Comparison of ENCODE assay signal across 8 cellular contexts in genomic region chr4:184474261-184475095, GRCh38. TPM values are rescaled to one million over a fixed set of nuclear protein-coding genes. Genes with fewer than 3 reads are reported as not detected.
DNase-seq lines count a peak whose midpoint lies in the region; ATAC-seq, FAIRE-seq and TF ChIP-seq lines count a peak whose summit lies in the region.

TSS of gene IRF2 (minus strand) at chr4:184474550. CDS start at chr4:184429064, 45,486 bp downstream.

- intact Hi-C loops in OCI-LY7 (cut with micrococcal nuclease; ENCODE audit: unreplicated experiment) (loop anchor here (1.0 to 10.0 kb wide), 11 partner anchors 32 to 970 kb away; partner anchors contain the start of genes CASP3, CENPU, ING2 and PRIMPOL), endothelial cell of umbilical vein (cut with micrococcal nuclease) (loop anchor here (1.0 to 10.0 kb wide), 12 partner anchors 63 to 350 kb away; partner anchors contain the start of genes ACSL1, CASP3, CENPU and PRIMPOL)

- H2AFZ ChIP-seq in OCI-LY7 (ENCODE audit: low read length): peak within 1 kb of the TSS; percentile 5; the same call in 1 of the 2 replicates
- peak within 1 kb of the TSS; percentile 45 for H2AFZ ChIP-seq in endothelial cell of umbilical vein (ENCODE audit: low read depth, low read length)

- H3K4me3 ChIP-seq in OCI-LY7 (ENCODE audit: low read depth, low read length, poor library complexity, severe bottlenecking): peak within 1 kb of the TSS; percentile 89
- peak within 1 kb of the TSS; percentile 86 to 98 (median 96) for H3K4me3 ChIP-seq in endothelial cell of umbilical vein (replicated peaks in 1 of 3; ENCODE audit: insufficient read depth in 1 of 3, low read depth in 1 of 3, low read length in 3 of 3)

- H3K9me3 ChIP-seq in OCI-LY7 (ENCODE audit: low read length) (no peaks in the 10 kb centered on the region), endothelial cell of umbilical vein (replicated peaks; ENCODE audit: control insufficient read depth, insufficient read depth, low read length) (no peaks in the 10 kb centered on the region)

- H3K79me2 ChIP-seq in OCI-LY7 (ENCODE audit: insufficient read depth, low read depth, low read length): peaks cover 58% of the 10 kb centered on the region
- peaks cover 46% of the 10 kb centered on the region for H3K79me2 ChIP-seq in endothelial cell of umbilical vein (ENCODE audit: control insufficient read depth, insufficient read depth, low read length)

- H3K9ac ChIP-seq in endothelial cell of umbilical vein (replicated peaks; ENCODE audit: extremely low read depth, insufficient read depth, low read length): peak within 1 kb of the TSS; percentile 85

- CTCF ChIA-PET in OCI-LY7 (lab: Charles Lee; ENCODE audit: unreplicated experiment) (interaction anchor here (0.6 to 1.1 kb wide), 4 partner anchors 121 to 561 kb away, joined by 4 read pairs; no protein-coding TSS in a partner anchor), endothelial cell of umbilical vein (lab: Charles Lee) (interaction anchor here (0.6 to 2.9 kb wide), 12 partner anchors 10 to 260 kb away, joined by 3 to 40 read pairs (median 5); partner anchors contain the start of gene CENPU)

- ATAC-seq in GM21526 (IDR thresholded peaks at IDR 0.05; ENCODE audit: low FRiP score, unreplicated experiment): peak; percentile 51

- H3K4me2 ChIP-seq in OCI-LY7 (ENCODE audit: low read length): peak within 1 kb of the TSS; percentile 99
- peak within 1 kb of the TSS; percentile 90 for H3K4me2 ChIP-seq in endothelial cell of umbilical vein (ENCODE audit: insufficient read depth, low read length)

- H3K4me1 ChIP-seq in OCI-LY7 (ENCODE audit: insufficient read depth, low read length, poor library complexity, severe bottlenecking): peaks cover 55% of the 10 kb centered on the region
- H3K4me1 ChIP-seq in endothelial cell of umbilical vein (ENCODE audit: control insufficient read depth, extremely low read depth, insufficient read depth, low read length): peaks cover 26% of the 10 kb centered on the region

- H4K20me1 ChIP-seq in OCI-LY7 (ENCODE audit: insufficient read depth, low read length): peaks cover 18% of the 10 kb centered on the region; the same call in 1 of the 2 replicates
- no peaks in the 10 kb centered on the region for H4K20me1 ChIP-seq in endothelial cell of umbilical vein (replicated peaks; ENCODE audit: control insufficient read depth, extremely low read depth, insufficient read depth, low read length)

- peak; percentile 74 for TF ChIP-seq POLR2A in endothelial cell of umbilical vein (IDR thresholded peaks at IDR 0.05; ENCODE audit: low read depth, low read length)

- no TSS peak for BruUV-seq in OCI-LY7 (replicated peaks; lab: Mats Ljungman, UMichigan)
- TSS peak; percentile 43 for BruUV-seq in endothelial cell of umbilical vein (replicated peaks; lab: Mats Ljungman, UMichigan)

- DNase-seq in D721Med (ENCODE audit: insufficient read length, low spot score) (peak; percentile 78), HuH-7 (ENCODE audit: low spot score) (peak; percentile 60), OCI-LY7 (ENCODE audit: low spot score) (peak; percentile 97), activated T-cell treated with anti-CD3 and anti-CD28 coated beads for 1 hour (ENCODE audit: low read depth) (peak; percentile 92), endothelial cell of umbilical vein (ENCODE audit: low read depth, low spot score) (peak; percentile 98), midbrain (lab: John Stamatoyannopoulos, UW) (peak; percentile 95)
- peak; percentile 95 for DNase-seq in stimulated activated CD8-positive, alpha-beta memory T cell treated with anti-CD3 and anti-CD28 coated beads, Interleukin-15, amount 100 ng/mL, for 48 hours (ENCODE audit: low read depth in 2 of 2)

- H3K27me3 ChIP-seq in endothelial cell of umbilical vein (ENCODE audit: control insufficient read depth in 2 of 2, insufficient read depth in 2 of 2, low read length in 2 of 2): no peaks in the 10 kb centered on the region

- no peak for TF ChIP-seq CTCF in D721Med (IDR thresholded peaks at IDR 0.05; ENCODE audit: insufficient read depth, missing control alignments)
- no peak; the same call in 1 of the 2 replicates for TF ChIP-seq CTCF in OCI-LY7 (conservative IDR thresholded peaks at IDR 0.05; ENCODE audit: low read length)
- no peak for TF ChIP-seq CTCF in endothelial cell of umbilical vein (IDR thresholded peaks at IDR 0.05; ENCODE audit: extremely low read depth in 1 of 2, insufficient read depth in 1 of 2, low read depth in 1 of 2, low read length in 2 of 2)

- FAIRE-seq in D721Med (lab: Jason Lieb, UNC): no peak
- FAIRE-seq in endothelial cell of umbilical vein (lab: Jason Lieb, UNC): peak; percentile 96

- no peaks in the 10 kb centered on the region for H3K9me1 ChIP-seq in endothelial cell of umbilical vein (replicated peaks; ENCODE audit: control insufficient read depth, extremely low read depth, insufficient read depth, low read length)

- POLR2A ChIA-PET in OCI-LY7 (lab: Charles Lee) (interaction anchor here (0.7 to 2.1 kb wide), 14 partner anchors 9 to 210 kb away, joined by 3 to 21 read pairs (median 4); no protein-coding TSS in a partner anchor), endothelial cell of umbilical vein (lab: Charles Lee) (interaction anchor here (0.6 to 1.6 kb wide), 13 partner anchors 10 to 210 kb away, joined by 3 to 10 read pairs (median 5); partner anchors contain the start of genes CASP3 and PRIMPOL)

- no peaks in the 10 kb centered on the region for H3K9me2 ChIP-seq in OCI-LY7 (ENCODE audit: insufficient read depth, low read length)

- peaks cover 5% of the 10 kb centered on the region; the same call in 1 of the 2 replicates for H3K36me3 ChIP-seq in OCI-LY7 (ENCODE audit: insufficient read depth, low read length)
- H3K36me3 ChIP-seq in endothelial cell of umbilical vein (ENCODE audit: control insufficient read depth in 2 of 2, extremely low read depth in 1 of 2, insufficient read depth in 2 of 2, low read length in 2 of 2): no peaks in the 10 kb centered on the region

- dilution Hi-C loops in endothelial cell of umbilical vein (cut with MboI; ENCODE audit: extremely low pct_ligation_motif_present, low sequenced_read_pairs): no loop called here

- H3K27ac ChIP-seq in OCI-LY7 (ENCODE audit: low read depth, low read length, poor library complexity, severe bottlenecking) (peak within 1 kb of the TSS; percentile 89), endothelial cell of umbilical vein (ENCODE audit: insufficient read depth, low read depth, low read length) (peak within 1 kb of the TSS; percentile 82)

TF ChIP-seq in endothelial cell of umbilical vein, 7 proteins besides CTCF, POLR2A, EP300 and RAD21:
- no peak for TF ChIP-seq GATA2 (IDR thresholded peaks at IDR 0.05; ENCODE audit: insufficient read depth, insufficient read length, low read depth, low read length)
- no peak for TF ChIP-seq MYC (IDR thresholded peaks at IDR 0.05; ENCODE audit: low read depth, low read length)
- TF ChIP-seq MAX (IDR thresholded peaks at IDR 0.05; ENCODE audit: insufficient read depth, insufficient read length): no peak
- TF ChIP-seq POLR2AphosphoS5 (IDR thresholded peaks at IDR 0.05; ENCODE audit: insufficient read depth, low read depth, low read length): peak; percentile 75
- no peak for TF ChIP-seq FOS (IDR thresholded peaks at IDR 0.05; ENCODE audit: borderline replicate concordance, insufficient read depth, low read length)

RNA-seq across cellular contexts. Expression of gene IRF2, which starts in this region (rescaled TPM):
- total RNA-seq in OCI-LY7 (2014; rRNA removed; shearing (Covaris generic)): 29.7 and 32.3 TPM in 2 replicates
- total RNA-seq in OCI-LY7 (2022) (31.8 and 37.8 TPM in 2 replicates), endothelial cell of umbilical vein (24.6 and 27.6 TPM in 2 replicates)
- polyA plus RNA-seq in endothelial cell of umbilical vein: 25.8 and 26.9 TPM in 2 replicates
- polyA plus RNA-seq in endothelial cell of umbilical vein (2011; cell fraction: cytosol; rRNA removed): 23.0 and 25.0 TPM in 2 replicates
- 23.1 and 24.0 TPM in 2 replicates for polyA plus RNA-seq in endothelial cell of umbilical vein (2011; cell fraction: nucleus; rRNA removed)
- polyA plus RNA-seq in endothelial cell of umbilical vein (2012): 16.1 and 16.2 TPM in 2 replicates
- 30.9 and 32.6 TPM in 2 replicates for polyA minus RNA-seq in endothelial cell of umbilical vein
- 15.4 TPM for polyA minus RNA-seq in endothelial cell of umbilical vein (2011; cell fraction: cytosol; rRNA and poly(A)+ RNA removed)
- polyA minus RNA-seq in endothelial cell of umbilical vein (2011; cell fraction: nucleus; rRNA and poly(A)+ RNA removed): 16.3 and 16.8 TPM in 2 replicates

Comparison
In these comparisons a context has a peak if more than half of its experiments do, and no peak if none do; other contexts are left out.
1. Peak in every context shown above with its lines: DNase-seq, ATAC-seq, H3K4me3 ChIP-seq and H3K27ac ChIP-seq.